In genomic region chr12:105377077-105377476, GRCh38 we compare ENCODE assay signal across 8 cellular contexts.
"Had no signal": no experiment of that assay in that cellular context is flagged by ENCODE, and none has a peak within 500 bp of the region (broad histone marks: within the 10 kb centered on the region; RNA-seq: fewer than 3 reads in every experiment).

No MANE protein-coding gene starts in this region.

- FAIRE-seq: G401.6, GM12878, GM12891, GM12892, GM18507, GM19239 had no signal

- ATAC-seq: GM12878 had no signal

- H3K4me3 ChIP-seq: GM12878 had no signal

- DNase-seq: GDM1, GF-D8 had no signal
